Comparison of ENCODE assay signal across 8 cellular contexts in genomic region chr2:109614715-109615636, GRCh38. TPM values are rescaled to one million over a fixed set of nuclear protein-coding genes. Genes with fewer than 3 reads are reported as not detected.
DNase-seq lines count a peak whose midpoint lies in the region; ATAC-seq, FAIRE-seq and TF ChIP-seq lines count a peak whose summit lies in the region.

No MANE protein-coding gene starts in this region.

- DNase-seq in Right ventricle myocardium superior: peak; percentile 45
- DNase-seq in Right ventricle myocardium inferior (ENCODE audit: missing footprints): no peak
- peak in 3 of 4 donors; percentile 20 to 28 (median 23) for DNase-seq in body of pancreas
- DNase-seq in left kidney (ENCODE audit: low read depth, low spot score): peak; percentile 74
- no peak for DNase-seq in tibial nerve (ENCODE audit: low spot score in 2 of 2)
- no peak for DNase-seq in activated gamma-delta T cell (lab: John Stamatoyannopoulos, UW)
- DNase-seq in D721Med (ENCODE audit: insufficient read length, low spot score): no peak
- DNase-seq in HUDEP-2 (lab: John Stamatoyannopoulos, UW; ENCODE audit: unreplicated experiment in 76 of 76): no peak

- H3K9me3 ChIP-seq in body of pancreas (no peaks in the 10 kb centered on the region), tibial nerve (no peaks in the 10 kb centered on the region)

- peak in 1 of 2 donors; percentile 9 for TF ChIP-seq EP300 in tibial nerve (IDR thresholded peaks at IDR 0.05)

- H3K4me3 ChIP-seq in body of pancreas (peak overlapping the region; percentile 55 to 66), tibial nerve (peak overlapping the region; percentile 46 to 86 (median 76))

- no peaks in the 10 kb centered on the region for H3K36me3 ChIP-seq in body of pancreas (replicated peaks in 1 of 2; ENCODE audit: insufficient read depth in 1 of 2, low read depth in 2 of 2)
- H3K36me3 ChIP-seq in tibial nerve: no peaks in the 10 kb centered on the region

- H3K27me3 ChIP-seq in body of pancreas (no peaks in the 10 kb centered on the region), tibial nerve (no peaks in the 10 kb centered on the region)

- TF ChIP-seq POLR2A in body of pancreas (IDR thresholded peaks at IDR 0.05): no peak
- TF ChIP-seq POLR2A in tibial nerve (IDR thresholded peaks at IDR 0.05): no peak

- intact Hi-C loops in Right ventricle myocardium superior (cut with DNase I): no loop called here
- intact Hi-C loops in Right ventricle myocardium inferior (cut with DNase I): loop anchor here (2.0 to 5.0 kb wide), 2 partner anchors 53 to 76 kb away; no protein-coding TSS in a partner anchor
- intact Hi-C loops in body of pancreas (cut with DNase I): no loop called here

- whole genome bisulfite sequencing in body of pancreas, 2 donors: 23 to 50% methylated on average over 2 to 74 of the region's 90 CpGs
- 19 to 37% methylated on average over 18 to 32 of the region's 90 CpGs for WGBS in tibial nerve, 2 donors

- ATAC-seq in Right ventricle myocardium superior (ENCODE audit: poor library complexity): no peak
- ATAC-seq in Right ventricle myocardium inferior: no peak
- ATAC-seq in body of pancreas: no peak

- FAIRE-seq in D721Med (lab: Jason Lieb, UNC): no peak

- H3K27ac ChIP-seq in body of pancreas (peak overlapping the region in 3 of 4 donors; percentile 87 to 98 (median 92)), tibial nerve (peak overlapping the region; percentile 97 to 98 (median 98))

- no peak for TF ChIP-seq CTCF in body of pancreas (IDR thresholded peaks at IDR 0.05)
- TF ChIP-seq CTCF in tibial nerve (IDR thresholded peaks at IDR 0.05): no peak
- TF ChIP-seq CTCF in D721Med (IDR thresholded peaks at IDR 0.05; ENCODE audit: insufficient read depth, missing control alignments): no peak

- H3K4me1 ChIP-seq in body of pancreas (peaks cover 35% of the 10 kb centered on the region), tibial nerve (peaks cover 0 to 44% (median 16%) of the 10 kb centered on the region in 4 donors)

RNA-seq across cellular contexts. Expression of gene SOWAHC, which starts 0.8 kb away (rescaled TPM):
- total RNA-seq in Right ventricle myocardium superior (2.7 TPM), Right ventricle myocardium inferior (2.5 TPM), body of pancreas (10 to 100 TPM in 1 of 2 donors, 1 to 10 TPM in 1; 8.8 to 11.2 TPM), tibial nerve (10 to 100 TPM; 24.5 to 26.9 (median 25.1) TPM)

RNA-seq across cellular contexts. Expression of gene SEPTIN10, which starts 1.2 kb away (rescaled TPM):
- 49.3 TPM for total RNA-seq in Right ventricle myocardium superior
- 56.2 TPM for total RNA-seq in Right ventricle myocardium inferior
- total RNA-seq in body of pancreas: 10 to 100 TPM; 44.9 to 46.5 TPM
- 100 to 1,000 TPM; 104 to 160 (median 118) TPM for total RNA-seq in tibial nerve

Comparison
In these comparisons a context has a peak if more than half of its experiments do, and no peak if none do; other contexts are left out.
1. DNase-seq: peak in Right ventricle myocardium superior (single experiment), body of pancreas (3 of 4) and left kidney (single experiment); none in Right ventricle myocardium inferior (single experiment), tibial nerve (0 of 2), activated gamma-delta T cell (single experiment), D721Med (single experiment) and HUDEP-2 (0 of 76).